Comparison of ENCODE assay signal across 1 cellular context in the genomic region with DNA sequence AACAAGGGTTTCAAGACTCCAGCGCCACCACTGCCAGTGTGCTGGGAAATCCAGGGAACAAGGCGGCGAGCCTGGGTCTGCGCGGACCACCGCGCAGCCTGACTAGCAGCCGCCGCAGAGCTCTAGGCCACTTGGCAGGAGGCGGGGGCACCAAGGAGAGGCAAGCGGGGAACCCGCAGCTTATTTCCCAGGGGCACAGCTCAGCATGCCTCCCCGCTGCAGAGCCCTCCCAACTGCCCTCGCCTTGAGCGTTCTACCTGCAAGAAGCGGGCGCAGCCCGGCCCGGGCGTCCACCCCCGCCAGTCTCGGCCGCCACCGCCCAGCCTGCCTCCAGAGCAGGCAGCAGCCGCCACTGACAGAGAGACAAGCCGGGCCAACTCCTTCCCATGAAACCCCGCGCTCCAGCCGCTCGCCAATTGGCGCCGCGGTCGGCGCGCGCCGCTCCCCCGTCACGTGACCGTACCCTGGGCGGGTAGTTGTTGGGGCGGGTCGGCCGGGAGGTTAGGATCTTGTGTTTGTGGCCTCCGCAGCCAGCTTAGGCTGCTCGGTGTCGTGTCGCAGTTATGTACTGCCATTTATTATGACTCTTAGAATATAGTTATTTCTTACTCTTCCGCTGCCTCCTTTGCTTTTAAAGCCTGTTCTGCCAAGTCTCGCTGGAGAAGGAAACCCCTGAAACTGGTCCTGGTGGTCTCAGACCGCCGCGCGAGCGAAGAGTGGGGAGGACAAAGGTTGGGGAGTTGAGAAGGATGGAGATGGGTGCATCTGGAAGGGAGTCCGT.
TF ChIP-seq lines count a peak whose summit lies in the region.

A gene with protein sequence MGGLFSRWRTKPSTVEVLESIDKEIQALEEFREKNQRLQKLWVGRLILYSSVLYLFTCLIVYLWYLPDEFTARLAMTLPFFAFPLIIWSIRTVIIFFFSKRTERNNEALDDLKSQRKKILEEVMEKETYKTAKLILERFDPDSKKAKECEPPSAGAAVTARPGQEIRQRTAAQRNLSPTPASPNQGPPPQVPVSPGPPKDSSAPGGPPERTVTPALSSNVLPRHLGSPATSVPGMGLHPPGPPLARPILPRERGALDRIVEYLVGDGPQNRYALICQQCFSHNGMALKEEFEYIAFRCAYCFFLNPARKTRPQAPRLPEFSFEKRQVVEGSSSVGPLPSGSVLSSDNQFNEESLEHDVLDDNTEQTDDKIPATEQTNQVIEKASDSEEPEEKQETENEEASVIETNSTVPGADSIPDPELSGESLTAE (minus strand): TSS at position 365 of the 781 bp plus-strand sequence. CDS start 6,683 bp downstream, outside the sequence.

TF ChIP-seq in HCT116, 20 proteins besides CTCF, POLR2A, EP300 and RAD21 (continued from another document):
- TF ChIP-seq POLR2AphosphoS5 (IDR thresholded peaks at IDR 0.05; ENCODE audit: low read depth, low read length) (peak; percentile 92), CBX3 (IDR thresholded peaks at IDR 0.05; ENCODE audit: low read depth) (peak; percentile 47; the same call in 1 of the 2 replicates), EZH2 (IDR thresholded peaks at IDR 0.05) (no peak), FOSL1 (IDR thresholded peaks at IDR 0.05; ENCODE audit: low read depth) (no peak), CEBPB (IDR thresholded peaks at IDR 0.05; ENCODE audit: low read depth) (no peak)
- TF ChIP-seq, protein P1, sequence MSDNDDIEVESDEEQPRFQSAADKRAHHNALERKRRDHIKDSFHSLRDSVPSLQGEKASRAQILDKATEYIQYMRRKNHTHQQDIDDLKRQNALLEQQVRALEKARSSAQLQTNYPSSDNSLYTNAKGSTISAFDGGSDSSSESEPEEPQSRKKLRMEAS (IDR thresholded peaks at IDR 0.05) = peak; percentile 76
- TF ChIP-seq, protein P2, sequence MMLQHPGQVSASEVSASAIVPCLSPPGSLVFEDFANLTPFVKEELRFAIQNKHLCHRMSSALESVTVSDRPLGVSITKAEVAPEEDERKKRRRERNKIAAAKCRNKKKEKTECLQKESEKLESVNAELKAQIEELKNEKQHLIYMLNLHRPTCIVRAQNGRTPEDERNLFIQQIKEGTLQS (IDR thresholded peaks at IDR 0.05) = no peak
- TF ChIP-seq, protein P3, sequence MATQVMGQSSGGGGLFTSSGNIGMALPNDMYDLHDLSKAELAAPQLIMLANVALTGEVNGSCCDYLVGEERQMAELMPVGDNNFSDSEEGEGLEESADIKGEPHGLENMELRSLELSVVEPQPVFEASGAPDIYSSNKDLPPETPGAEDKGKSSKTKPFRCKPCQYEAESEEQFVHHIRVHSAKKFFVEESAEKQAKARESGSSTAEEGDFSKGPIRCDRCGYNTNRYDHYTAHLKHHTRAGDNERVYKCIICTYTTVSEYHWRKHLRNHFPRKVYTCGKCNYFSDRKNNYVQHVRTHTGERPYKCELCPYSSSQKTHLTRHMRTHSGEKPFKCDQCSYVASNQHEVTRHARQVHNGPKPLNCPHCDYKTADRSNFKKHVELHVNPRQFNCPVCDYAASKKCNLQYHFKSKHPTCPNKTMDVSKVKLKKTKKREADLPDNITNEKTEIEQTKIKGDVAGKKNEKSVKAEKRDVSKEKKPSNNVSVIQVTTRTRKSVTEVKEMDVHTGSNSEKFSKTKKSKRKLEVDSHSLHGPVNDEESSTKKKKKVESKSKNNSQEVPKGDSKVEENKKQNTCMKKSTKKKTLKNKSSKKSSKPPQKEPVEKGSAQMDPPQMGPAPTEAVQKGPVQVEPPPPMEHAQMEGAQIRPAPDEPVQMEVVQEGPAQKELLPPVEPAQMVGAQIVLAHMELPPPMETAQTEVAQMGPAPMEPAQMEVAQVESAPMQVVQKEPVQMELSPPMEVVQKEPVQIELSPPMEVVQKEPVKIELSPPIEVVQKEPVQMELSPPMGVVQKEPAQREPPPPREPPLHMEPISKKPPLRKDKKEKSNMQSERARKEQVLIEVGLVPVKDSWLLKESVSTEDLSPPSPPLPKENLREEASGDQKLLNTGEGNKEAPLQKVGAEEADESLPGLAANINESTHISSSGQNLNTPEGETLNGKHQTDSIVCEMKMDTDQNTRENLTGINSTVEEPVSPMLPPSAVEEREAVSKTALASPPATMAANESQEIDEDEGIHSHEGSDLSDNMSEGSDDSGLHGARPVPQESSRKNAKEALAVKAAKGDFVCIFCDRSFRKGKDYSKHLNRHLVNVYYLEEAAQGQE (IDR thresholded peaks at IDR 0.05; ENCODE audit: low read depth) = no peak
